ENCODE assay signal across 19 cellular contexts in the genomic region with DNA sequence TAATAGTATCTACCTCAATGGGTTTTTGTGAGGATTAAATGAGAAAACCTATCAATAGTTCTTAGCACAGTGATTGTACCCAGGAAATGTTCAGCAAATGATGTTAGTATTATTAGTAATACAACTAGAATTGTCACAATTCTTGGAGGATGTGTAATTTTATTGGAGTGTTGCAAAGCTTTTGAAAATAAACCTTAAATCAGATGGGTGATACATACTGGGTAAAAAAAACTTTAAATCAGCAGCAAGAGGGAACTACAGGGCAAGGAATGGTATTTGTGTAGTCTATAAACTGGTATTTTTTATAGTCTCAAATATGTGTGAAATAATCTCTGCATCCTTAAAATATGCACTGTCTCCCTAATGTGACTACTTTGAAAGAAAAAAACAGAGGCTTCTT.
"Had no signal": no experiment of that assay in that cellular context is flagged by ENCODE, and none has a peak within 500 bp of the region (broad histone marks: within the 10 kb centered on the region; RNA-seq: fewer than 3 reads in every experiment).

No MANE protein-coding gene starts in this region.

- H3K36me3 ChIP-seq: gastrocnemius medialis, left ventricle myocardium inferior, tibial nerve, uterus had no signal

- DNase-seq: activated CD4-positive, alpha-beta T cell treated with anti-CD3 and anti-CD28 coated beads, Interleukin-2, amount 10 ng/mL, durations not matched to agents 24 days and 14 days; activated CD8-positive, alpha-beta T cell treated with anti-CD3 and anti-CD28 coated beads for 36 hours; activated naive CD4-positive, alpha-beta T cell treated with Interleukin-2 at 50 U/mL for 16 hours; activated naive CD8-positive, alpha-beta T cell treated with anti-CD3 and anti-CD28 coated beads, Interleukin-2, amount 10 ng/mL, durations not matched to agents 7 days and 5 days; activated T-cell treated with anti-CD3 and anti-CD28 coated beads, Interleukin-2, amount 50 U/mL, for 1 hour; body of pancreas; caudate nucleus; dorsolateral prefrontal cortex; gastrocnemius medialis; head of caudate nucleus; left ventricle myocardium inferior; mammary epithelial cell; midbrain; nephron progenitor cell; occipital lobe; stimulated activated CD4-positive, alpha-beta T cell treated with anti-CD3 and anti-CD28 coated beads, Interleukin-2, amount 100 ng/mL, for 24 hours; stimulated activated naive CD8-positive, alpha-beta T cell treated with anti-CD3 and anti-CD28 coated beads, Interleukin-15, Interleukin-2, amounts not matched to agents 100 U/mL and 50 U/mL, for 24 hours; uterus had no signal

- H3K4me3 ChIP-seq: body of pancreas, dorsolateral prefrontal cortex, gastrocnemius medialis, left ventricle myocardium inferior, tibial nerve, uterus had no signal

- H3K27me3 ChIP-seq: body of pancreas, dorsolateral prefrontal cortex, gastrocnemius medialis, tibial nerve, uterus had no signal
